ENCODE assay signal across 9 cellular contexts in genomic region chr6:24522090-24522820, GRCh38. TPM values are rescaled to one million over a fixed set of nuclear protein-coding genes. Genes with fewer than 3 reads are reported as not detected.
A peak's percentile ranks its signal among the peaks of the same experiment; 100 is the strongest.
DNase-seq lines count a peak whose midpoint lies in the region; ATAC-seq lines count a peak whose summit lies in the region.
"Had no signal": no experiment of that assay in that cellular context is flagged by ENCODE, and none has a peak within 500 bp of the region (broad histone marks: within the 10 kb centered on the region; RNA-seq: fewer than 3 reads in every experiment).

No MANE protein-coding gene starts in this region.

- H3K36me3 Mint-ChIP-seq in activated naive CD8-positive, alpha-beta T cell treated with anti-CD3 and anti-CD28 coated beads, Interleukin-2, amount 50 U/mL, for 24 hours (ENCODE audit: low read depth), result no peaks in the 10 kb centered on the region
- H3K36me3 Mint-ChIP-seq in activated naive CD8-positive, alpha-beta T cell treated with anti-CD3 and anti-CD28 coated beads for 36 hours, result peaks cover 6% of the 10 kb centered on the region
- H3K36me3 Mint-ChIP-seq in T-helper 17 cell (ENCODE audit: low read depth), result no peaks in the 10 kb centered on the region

- no peak for DNase-seq in activated naive CD8-positive, alpha-beta T cell treated with anti-CD3 and anti-CD28 coated beads, Interleukin-2, amount 50 U/mL, for 24 hours
- no peak for DNase-seq in activated naive CD8-positive, alpha-beta T cell treated with anti-CD3 and anti-CD28 coated beads for 36 hours
- peak; percentile 68 for DNase-seq in Jurkat, Clone E6-1 (ENCODE audit: low read depth, low spot score)
- DNase-seq in T-helper 17 cell (no peak), KG1 (lab: John Stamatoyannopoulos, UW) (no peak), NCI-H2081 treated with DMSO at 0.1 percent for 48 hours (lab: John Stamatoyannopoulos, UW) (no peak)
- DNase-seq in effector CD4-positive, alpha-beta T cell, result no peak
- DNase-seq: PC-9 had no signal

- H3K9me3 Mint-ChIP-seq in activated naive CD8-positive, alpha-beta T cell treated with anti-CD3 and anti-CD28 coated beads, Interleukin-2, amount 50 U/mL, for 24 hours, result no peaks in the 10 kb centered on the region
- H3K9me3 Mint-ChIP-seq in activated naive CD8-positive, alpha-beta T cell treated with anti-CD3 and anti-CD28 coated beads for 36 hours, result no peaks in the 10 kb centered on the region

- no peak overlapping the region for H3K4me3 Mint-ChIP-seq in activated naive CD8-positive, alpha-beta T cell treated with anti-CD3 and anti-CD28 coated beads, Interleukin-2, amount 50 U/mL, for 24 hours
- H3K4me3 Mint-ChIP-seq in activated naive CD8-positive, alpha-beta T cell treated with anti-CD3 and anti-CD28 coated beads for 36 hours, result no peak overlapping the region
- no peak overlapping the region for H3K4me3 Mint-ChIP-seq in T-helper 17 cell

- peaks cover 12% of the 10 kb centered on the region for H3K4me1 Mint-ChIP-seq in activated naive CD8-positive, alpha-beta T cell treated with anti-CD3 and anti-CD28 coated beads, Interleukin-2, amount 50 U/mL, for 24 hours
- peaks cover 15% of the 10 kb centered on the region for H3K4me1 Mint-ChIP-seq in activated naive CD8-positive, alpha-beta T cell treated with anti-CD3 and anti-CD28 coated beads for 36 hours
- H3K4me1 Mint-ChIP-seq in T-helper 17 cell, result peaks cover 7% of the 10 kb centered on the region

- peak overlapping the region; percentile 56 for H3K27ac Mint-ChIP-seq in activated naive CD8-positive, alpha-beta T cell treated with anti-CD3 and anti-CD28 coated beads, Interleukin-2, amount 50 U/mL, for 24 hours
- H3K27ac Mint-ChIP-seq in activated naive CD8-positive, alpha-beta T cell treated with anti-CD3 and anti-CD28 coated beads for 36 hours, result no peak overlapping the region
- no peak overlapping the region for H3K27ac Mint-ChIP-seq in T-helper 17 cell

- H3K27me3 Mint-ChIP-seq in activated naive CD8-positive, alpha-beta T cell treated with anti-CD3 and anti-CD28 coated beads, Interleukin-2, amount 50 U/mL, for 24 hours, result no peaks in the 10 kb centered on the region
- H3K27me3 Mint-ChIP-seq in activated naive CD8-positive, alpha-beta T cell treated with anti-CD3 and anti-CD28 coated beads for 36 hours, result no peaks in the 10 kb centered on the region
- H3K27me3 Mint-ChIP-seq in T-helper 17 cell, result no peaks in the 10 kb centered on the region

- no peaks in the 10 kb centered on the region for H3K9me3 ChIP-seq in T-helper 17 cell (ENCODE audit: control insufficient read depth, low read length, poor library complexity, severe bottlenecking)

- no peak overlapping the region for H3K4me3 ChIP-seq in Jurkat, Clone E6-1 (ENCODE audit: low read length)
- H3K4me3 ChIP-seq: PC-9 had no signal

- ATAC-seq in activated naive CD8-positive, alpha-beta T cell treated with anti-CD3 and anti-CD28 coated beads, Interleukin-2, amount 50 U/mL, for 24 hours, result no peak
- ATAC-seq in T-helper 17 cell (peak; percentile 41), HG03280 (IDR thresholded peaks at IDR 0.05; ENCODE audit: unreplicated experiment) (no peak)

RNA-seq across cellular contexts. Expression of gene ALDH5A1, which starts 27.5 kb away (rescaled TPM):
- 10 to 100 TPM; 18.2 to 20.9 TPM for total RNA-seq in activated naive CD8-positive, alpha-beta T cell treated with anti-CD3 and anti-CD28 coated beads for 36 hours
- polyA plus RNA-seq in Jurkat, Clone E6-1 (2012; ENCODE audit: insufficient read depth, insufficient read length), result 32.5 TPM
- 1 to 10 TPM; 4.7 TPM for total RNA-seq in T-helper 17 cell

RNA-seq across cellular contexts. Expression of gene GPLD1, which starts 32.9 kb away (rescaled TPM):
- 1 to 10 TPM in 1 of 2 experiments, under 1 TPM in 1; 0.74 to 1.1 TPM for total RNA-seq in activated naive CD8-positive, alpha-beta T cell treated with anti-CD3 and anti-CD28 coated beads for 36 hours
- polyA plus RNA-seq in Jurkat, Clone E6-1 (2012; ENCODE audit: insufficient read depth, insufficient read length), result 3.6 TPM
- under 1 TPM; 0.21 to 0.40 TPM for total RNA-seq in T-helper 17 cell
